In genomic region chr10:945778-946177, GRCh38 we compare ENCODE assay signal across 20 cellular contexts.
"Had no signal": no experiment of that assay in that cellular context is flagged by ENCODE, and none has a peak within 500 bp of the region (broad histone marks: within the 10 kb centered on the region; RNA-seq: fewer than 3 reads in every experiment).

No MANE protein-coding gene starts in this region.

- H3K9me3 Mint-ChIP-seq: activated naive CD4-positive, alpha-beta T cell treated with anti-CD3 and anti-CD28 coated beads, Interleukin-2, amount 50 U/mL, for 72 hours; activated T-cell treated with anti-CD3 and anti-CD28 coated beads, Interleukin-2, amount 50 U/mL, for 72 hours; natural killer cell treated with Interleukin-12 subunit alpha and Interleukin-12 subunit beta and Interleukin-15 and Interleukin-18, amount 100 ng/mL, for 72 hours had no signal

- H3K27me3 ChIP-seq: breast epithelium, ovary, tibial nerve had no signal

- DNase-seq: activated CD4-positive, alpha-beta T cell treated with anti-CD3 and anti-CD28 coated beads for 36 hours; activated naive CD4-positive, alpha-beta T cell; activated T-cell treated with anti-CD3 and anti-CD28 coated beads for 4 hours; activated T-cell treated with anti-CD3 and anti-CD28 coated beads, Interleukin-2, amount 50 U/mL, for 72 hours; central memory CD4-positive, alpha-beta T cell; effector CD8-positive, alpha-beta T cell; left ventricle myocardium inferior; mucosa of descending colon; ovary; small intestine; stimulated activated CD4-positive, alpha-beta T cell treated with anti-CD3 and anti-CD28 coated beads, Interleukin-4, amount 100 ng/mL, for 4 hours; stimulated activated CD8-positive, alpha-beta memory T cell treated with anti-CD3 and anti-CD28 coated beads, Interleukin-4, amount 100 ng/mL, for 48 hours; stimulated activated naive CD4-positive, alpha-beta T cell had no signal

- H3K4me1 ChIP-seq: breast epithelium, left ventricle myocardium inferior, tibial nerve had no signal

- H3K9me3 ChIP-seq: breast epithelium, left ventricle myocardium inferior, mucosa of descending colon, ovary, tibial nerve had no signal

- H3K36me3 ChIP-seq: breast epithelium, left ventricle myocardium inferior, ovary, tibial nerve had no signal

- H3K4me3 ChIP-seq: breast epithelium, left ventricle myocardium inferior, lung, mucosa of descending colon, ovary, tibial nerve had no signal

- H3K36me3 Mint-ChIP-seq: activated naive CD4-positive, alpha-beta T cell treated with anti-CD3 and anti-CD28 coated beads, Interleukin-2, amount 50 U/mL, for 72 hours; natural killer cell treated with Interleukin-12 subunit alpha and Interleukin-12 subunit beta and Interleukin-15 and Interleukin-18, amount 100 ng/mL, for 72 hours had no signal

- H3K27ac Mint-ChIP-seq: activated CD4-positive, alpha-beta T cell treated with anti-CD3 and anti-CD28 coated beads for 36 hours; activated naive CD4-positive, alpha-beta T cell treated with anti-CD3 and anti-CD28 coated beads, Interleukin-2, amount 50 U/mL, for 72 hours; activated T-cell treated with anti-CD3 and anti-CD28 coated beads, Interleukin-2, amount 50 U/mL, for 72 hours; natural killer cell treated with Interleukin-12 subunit alpha and Interleukin-12 subunit beta and Interleukin-15 and Interleukin-18, amount 100 ng/mL, for 72 hours; progenitor cell of endocrine pancreas had no signal

- ATAC-seq: activated CD4-positive, alpha-beta T cell treated with anti-CD3 and anti-CD28 coated beads for 36 hours; activated naive CD4-positive, alpha-beta T cell treated with anti-CD3 and anti-CD28 coated beads, Interleukin-2, amount 50 U/mL, for 72 hours; activated T-cell treated with anti-CD3 and anti-CD28 coated beads, Interleukin-2, amount 50 U/mL, for 72 hours; mucosa of descending colon; natural killer cell treated with Interleukin-12 subunit alpha and Interleukin-12 subunit beta and Interleukin-15 and Interleukin-18, amount 100 ng/mL, for 72 hours; sciatic nerve had no signal

- H3K27ac ChIP-seq: ovary had no signal

- H3K4me3 Mint-ChIP-seq: activated CD4-positive, alpha-beta T cell treated with anti-CD3 and anti-CD28 coated beads for 36 hours; activated T-cell treated with anti-CD3 and anti-CD28 coated beads, Interleukin-2, amount 50 U/mL, for 72 hours; natural killer cell treated with Interleukin-12 subunit alpha and Interleukin-12 subunit beta and Interleukin-15 and Interleukin-18, amount 100 ng/mL, for 72 hours had no signal

- H3K27me3 Mint-ChIP-seq: activated CD4-positive, alpha-beta T cell treated with anti-CD3 and anti-CD28 coated beads for 36 hours had no signal
